ENCODE assay signal across 1 cellular context in genomic region chr16:22183901-22184614, GRCh38.
TF ChIP-seq lines count a peak whose summit lies in the region.

No MANE protein-coding gene starts in this region.

TF ChIP-seq in HepG2, 621 proteins besides CTCF, POLR2A, EP300 and RAD21:
- TF ChIP-seq SMAD1 (CRISPR knock-in tag; IDR thresholded peaks at IDR 0.05; ENCODE audit: borderline replicate concordance, low read depth), result peak; percentile 29; the same call in 1 of the 2 replicates
- TF ChIP-seq, protein P1, sequence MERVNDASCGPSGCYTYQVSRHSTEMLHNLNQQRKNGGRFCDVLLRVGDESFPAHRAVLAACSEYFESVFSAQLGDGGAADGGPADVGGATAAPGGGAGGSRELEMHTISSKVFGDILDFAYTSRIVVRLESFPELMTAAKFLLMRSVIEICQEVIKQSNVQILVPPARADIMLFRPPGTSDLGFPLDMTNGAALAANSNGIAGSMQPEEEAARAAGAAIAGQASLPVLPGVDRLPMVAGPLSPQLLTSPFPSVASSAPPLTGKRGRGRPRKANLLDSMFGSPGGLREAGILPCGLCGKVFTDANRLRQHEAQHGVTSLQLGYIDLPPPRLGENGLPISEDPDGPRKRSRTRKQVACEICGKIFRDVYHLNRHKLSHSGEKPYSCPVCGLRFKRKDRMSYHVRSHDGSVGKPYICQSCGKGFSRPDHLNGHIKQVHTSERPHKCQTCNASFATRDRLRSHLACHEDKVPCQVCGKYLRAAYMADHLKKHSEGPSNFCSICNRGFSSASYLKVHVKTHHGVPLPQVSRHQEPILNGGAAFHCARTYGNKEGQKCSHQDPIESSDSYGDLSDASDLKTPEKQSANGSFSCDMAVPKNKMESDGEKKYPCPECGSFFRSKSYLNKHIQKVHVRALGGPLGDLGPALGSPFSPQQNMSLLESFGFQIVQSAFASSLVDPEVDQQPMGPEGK (CRISPR knock-in tag; IDR thresholded peaks at IDR 0.05), result peak; percentile 42; the same call in 1 of the 2 replicates
- TF ChIP-seq, protein P2, sequence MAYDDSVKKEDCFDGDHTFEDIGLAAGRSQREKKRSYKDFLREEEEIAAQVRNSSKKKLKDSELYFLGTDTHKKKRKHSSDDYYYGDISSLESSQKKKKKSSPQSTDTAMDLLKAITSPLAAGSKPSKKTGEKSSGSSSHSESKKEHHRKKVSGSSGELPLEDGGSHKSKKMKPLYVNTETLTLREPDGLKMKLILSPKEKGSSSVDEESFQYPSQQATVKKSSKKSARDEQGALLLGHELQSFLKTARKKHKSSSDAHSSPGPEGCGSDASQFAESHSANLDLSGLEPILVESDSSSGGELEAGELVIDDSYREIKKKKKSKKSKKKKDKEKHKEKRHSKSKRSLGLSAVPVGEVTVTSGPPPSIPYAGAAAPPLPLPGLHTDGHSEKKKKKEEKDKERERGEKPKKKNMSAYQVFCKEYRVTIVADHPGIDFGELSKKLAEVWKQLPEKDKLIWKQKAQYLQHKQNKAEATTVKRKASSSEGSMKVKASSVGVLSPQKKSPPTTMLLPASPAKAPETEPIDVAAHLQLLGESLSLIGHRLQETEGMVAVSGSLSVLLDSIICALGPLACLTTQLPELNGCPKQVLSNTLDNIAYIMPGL (CRISPR knock-in tag; IDR thresholded peaks at IDR 0.05; ENCODE audit: borderline replicate concordance in 1 of 2, low read depth in 1 of 2), result peak in 1 of 2 experiments; percentile 42; a peak in 1 of 4 replicates
- 0 out of 2 replicates have a peak, but pooled peaks have one; percentile 43 for TF ChIP-seq ZNF235 (CRISPR knock-in tag; IDR thresholded peaks at IDR 0.05; ENCODE audit: borderline replicate concordance)
- peak; percentile 34 for TF ChIP-seq RBM39 (IDR thresholded peaks at IDR 0.05; ENCODE audit: low read depth, low read length, poor library complexity, severe bottlenecking)
- TF ChIP-seq ZBTB1 (CRISPR knock-in tag; IDR thresholded peaks at IDR 0.05; ENCODE audit: borderline replicate concordance), result no peak
- TF ChIP-seq, protein P3, sequence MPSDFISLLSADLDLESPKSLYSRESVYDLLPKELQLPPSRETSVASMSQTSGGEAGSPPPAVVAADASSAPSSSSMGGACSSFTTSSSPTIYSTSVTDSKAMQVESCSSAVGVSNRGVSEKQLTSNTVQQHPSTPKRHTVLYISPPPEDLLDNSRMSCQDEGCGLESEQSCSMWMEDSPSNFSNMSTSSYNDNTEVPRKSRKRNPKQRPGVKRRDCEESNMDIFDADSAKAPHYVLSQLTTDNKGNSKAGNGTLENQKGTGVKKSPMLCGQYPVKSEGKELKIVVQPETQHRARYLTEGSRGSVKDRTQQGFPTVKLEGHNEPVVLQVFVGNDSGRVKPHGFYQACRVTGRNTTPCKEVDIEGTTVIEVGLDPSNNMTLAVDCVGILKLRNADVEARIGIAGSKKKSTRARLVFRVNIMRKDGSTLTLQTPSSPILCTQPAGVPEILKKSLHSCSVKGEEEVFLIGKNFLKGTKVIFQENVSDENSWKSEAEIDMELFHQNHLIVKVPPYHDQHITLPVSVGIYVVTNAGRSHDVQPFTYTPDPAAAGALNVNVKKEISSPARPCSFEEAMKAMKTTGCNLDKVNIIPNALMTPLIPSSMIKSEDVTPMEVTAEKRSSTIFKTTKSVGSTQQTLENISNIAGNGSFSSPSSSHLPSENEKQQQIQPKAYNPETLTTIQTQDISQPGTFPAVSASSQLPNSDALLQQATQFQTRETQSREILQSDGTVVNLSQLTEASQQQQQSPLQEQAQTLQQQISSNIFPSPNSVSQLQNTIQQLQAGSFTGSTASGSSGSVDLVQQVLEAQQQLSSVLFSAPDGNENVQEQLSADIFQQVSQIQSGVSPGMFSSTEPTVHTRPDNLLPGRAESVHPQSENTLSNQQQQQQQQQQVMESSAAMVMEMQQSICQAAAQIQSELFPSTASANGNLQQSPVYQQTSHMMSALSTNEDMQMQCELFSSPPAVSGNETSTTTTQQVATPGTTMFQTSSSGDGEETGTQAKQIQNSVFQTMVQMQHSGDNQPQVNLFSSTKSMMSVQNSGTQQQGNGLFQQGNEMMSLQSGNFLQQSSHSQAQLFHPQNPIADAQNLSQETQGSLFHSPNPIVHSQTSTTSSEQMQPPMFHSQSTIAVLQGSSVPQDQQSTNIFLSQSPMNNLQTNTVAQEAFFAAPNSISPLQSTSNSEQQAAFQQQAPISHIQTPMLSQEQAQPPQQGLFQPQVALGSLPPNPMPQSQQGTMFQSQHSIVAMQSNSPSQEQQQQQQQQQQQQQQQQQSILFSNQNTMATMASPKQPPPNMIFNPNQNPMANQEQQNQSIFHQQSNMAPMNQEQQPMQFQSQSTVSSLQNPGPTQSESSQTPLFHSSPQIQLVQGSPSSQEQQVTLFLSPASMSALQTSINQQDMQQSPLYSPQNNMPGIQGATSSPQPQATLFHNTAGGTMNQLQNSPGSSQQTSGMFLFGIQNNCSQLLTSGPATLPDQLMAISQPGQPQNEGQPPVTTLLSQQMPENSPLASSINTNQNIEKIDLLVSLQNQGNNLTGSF (CRISPR knock-in tag; IDR thresholded peaks at IDR 0.05), result 0 out of 2 replicates have a peak, but pooled peaks have one; percentile 14
- TF ChIP-seq IRX3 (CRISPR knock-in tag; IDR thresholded peaks at IDR 0.05; ENCODE audit: borderline replicate concordance, low read depth), result no peak
- TF ChIP-seq ZNF563 (CRISPR knock-in tag; IDR thresholded peaks at IDR 0.05), result no peak
- peak; percentile 58; the same call in 1 of the 2 replicates for TF ChIP-seq HIVEP1 (CRISPR knock-in tag; IDR thresholded peaks at IDR 0.05)
- TF ChIP-seq POGK (CRISPR knock-in tag; conservative IDR thresholded peaks at IDR 0.05), result no peak
- 0 out of 2 replicates have a peak, but pooled peaks have one; percentile 32 for TF ChIP-seq RXRA (CRISPR knock-in tag; IDR thresholded peaks at IDR 0.05)
- TF ChIP-seq, protein P4, sequence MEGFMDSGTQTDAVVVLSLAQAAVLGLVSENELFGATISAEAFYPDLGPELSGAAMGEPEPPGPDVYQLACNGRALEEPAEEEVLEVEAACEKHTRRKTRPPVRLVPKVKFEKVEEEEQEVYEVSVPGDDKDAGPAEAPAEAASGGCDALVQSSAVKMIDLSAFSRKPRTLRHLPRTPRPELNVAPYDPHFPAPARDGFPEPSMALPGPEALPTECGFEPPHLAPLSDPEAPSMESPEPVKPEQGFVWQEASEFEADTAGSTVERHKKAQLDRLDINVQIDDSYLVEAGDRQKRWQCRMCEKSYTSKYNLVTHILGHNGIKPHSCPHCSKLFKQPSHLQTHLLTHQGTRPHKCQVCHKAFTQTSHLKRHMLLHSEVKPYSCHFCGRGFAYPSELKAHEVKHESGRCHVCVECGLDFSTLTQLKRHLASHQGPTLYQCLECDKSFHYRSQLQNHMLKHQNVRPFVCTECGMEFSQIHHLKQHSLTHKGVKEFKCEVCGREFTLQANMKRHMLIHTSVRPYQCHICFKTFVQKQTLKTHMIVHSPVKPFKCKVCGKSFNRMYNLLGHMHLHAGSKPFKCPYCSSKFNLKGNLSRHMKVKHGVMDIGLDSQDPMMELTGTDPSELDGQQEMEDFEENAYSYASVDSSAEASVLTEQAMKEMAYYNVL (CRISPR knock-in tag; IDR thresholded peaks at IDR 0.05; ENCODE audit: borderline replicate concordance), result peak; percentile 52; the same call in 1 of the 2 replicates
- TF ChIP-seq, protein P5, sequence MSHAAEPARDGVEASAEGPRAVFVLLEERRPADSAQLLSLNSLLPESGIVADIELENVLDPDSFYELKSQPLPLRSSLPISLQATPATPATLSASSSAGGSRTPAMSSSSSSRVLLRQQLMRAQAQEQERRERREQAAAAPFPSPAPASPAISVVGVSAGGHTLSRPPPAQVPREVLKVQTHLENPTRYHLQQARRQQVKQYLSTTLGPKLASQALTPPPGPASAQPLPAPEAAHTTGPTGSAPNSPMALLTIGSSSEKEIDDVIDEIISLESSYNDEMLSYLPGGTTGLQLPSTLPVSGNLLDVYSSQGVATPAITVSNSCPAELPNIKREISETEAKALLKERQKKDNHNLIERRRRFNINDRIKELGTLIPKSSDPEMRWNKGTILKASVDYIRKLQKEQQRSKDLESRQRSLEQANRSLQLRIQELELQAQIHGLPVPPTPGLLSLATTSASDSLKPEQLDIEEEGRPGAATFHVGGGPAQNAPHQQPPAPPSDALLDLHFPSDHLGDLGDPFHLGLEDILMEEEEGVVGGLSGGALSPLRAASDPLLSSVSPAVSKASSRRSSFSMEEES (CRISPR knock-in tag; IDR thresholded peaks at IDR 0.05), result no peak
- 0 out of 2 replicates have a peak, but pooled peaks have one; percentile 11 for TF ChIP-seq ADNP (CRISPR knock-in tag; IDR thresholded peaks at IDR 0.05)
- TF ChIP-seq KDM5A (IDR thresholded peaks at IDR 0.05; ENCODE audit: borderline replicate concordance, low read length), result no peak
- no peak for TF ChIP-seq TRAFD1 (CRISPR knock-in tag; IDR thresholded peaks at IDR 0.05; ENCODE audit: borderline replicate concordance)
- TF ChIP-seq ZNF839 (CRISPR knock-in tag; IDR thresholded peaks at IDR 0.05; ENCODE audit: borderline replicate concordance), result no peak
- 0 out of 2 replicates have a peak, but pooled peaks have one; percentile 22 for TF ChIP-seq NR0B2 (CRISPR knock-in tag; IDR thresholded peaks at IDR 0.05)
- TF ChIP-seq FOXA1 (IDR thresholded peaks at IDR 0.05), result no peak
- 0 out of 2 replicates have a peak, but pooled peaks have one; percentile 2 for TF ChIP-seq FOXA1 (CRISPR knock-in tag; IDR thresholded peaks at IDR 0.05)
- TF ChIP-seq ZNF460 (CRISPR knock-in tag; IDR thresholded peaks at IDR 0.05; ENCODE audit: borderline replicate concordance), result 0 out of 2 replicates have a peak, but pooled peaks have one; percentile 38
- TF ChIP-seq TEAD3 (CRISPR knock-in tag; optimal IDR thresholded peaks at IDR 0.05; ENCODE audit: borderline replicate concordance), result peak; percentile 7
- TF ChIP-seq STAG1 (CRISPR knock-in tag; IDR thresholded peaks at IDR 0.05), result peak; percentile 55
- TF ChIP-seq RNF2 (conservative IDR thresholded peaks at IDR 0.05; ENCODE audit: low read depth), result no peak
- 0 out of 2 replicates have a peak, but pooled peaks have one; percentile 22 for TF ChIP-seq NFKB2 (CRISPR knock-in tag; IDR thresholded peaks at IDR 0.05; ENCODE audit: borderline replicate concordance)
- TF ChIP-seq SMC3 (IDR thresholded peaks at IDR 0.05; ENCODE audit: low read length), result peak; percentile 38
- TF ChIP-seq MEF2D (CRISPR knock-in tag; IDR thresholded peaks at IDR 0.05), result no peak
- 0 out of 2 replicates have a peak, but pooled peaks have one; percentile 18 for TF ChIP-seq ZNF331 (CRISPR knock-in tag; IDR thresholded peaks at IDR 0.05)
- 0 out of 2 replicates have a peak, but pooled peaks have one; percentile 22 for TF ChIP-seq ERF (CRISPR knock-in tag; IDR thresholded peaks at IDR 0.05)
- TF ChIP-seq XRCC5 (optimal IDR thresholded peaks at IDR 0.05; ENCODE audit: low read length), result peak; percentile 70
- no peak for TF ChIP-seq HES4 (CRISPR knock-in tag; IDR thresholded peaks at IDR 0.05; ENCODE audit: borderline replicate concordance)
